ENCODE assay signal across 17 cellular contexts in genomic region chr4:90211174-90211573, GRCh38.
DNase-seq lines count a peak whose midpoint lies in the region; ATAC-seq, FAIRE-seq and TF ChIP-seq lines count a peak whose summit lies in the region.
"Had no signal": no experiment of that assay in that cellular context is flagged by ENCODE, and none has a peak within 500 bp of the region (broad histone marks: within the 10 kb centered on the region; RNA-seq: fewer than 3 reads in every experiment).

No MANE protein-coding gene starts in this region.

- H3K9me3 ChIP-seq in breast epithelium: peaks cover 0 to 3% of the 10 kb centered on the region in 2 donors
- H3K9me3 ChIP-seq in thyroid gland: no peaks in the 10 kb centered on the region
- H3K9me3 ChIP-seq: HAP-1 had no signal

- POLR2A ChIA-PET in MCF 10A (lab: Yijun Ruan, JAX): interaction anchor here (0.5 kb wide), 1 partner anchor 105 kb away, joined by 3 read pairs; no protein-coding TSS in a partner anchor

- H3K27me3 ChIP-seq in breast epithelium (no peaks in the 10 kb centered on the region), bronchial epithelial cell (ENCODE audit: control insufficient read depth, insufficient read depth, low read length) (no peaks in the 10 kb centered on the region), thyroid gland (no peaks in the 10 kb centered on the region)

- no peak overlapping the region for H3K27ac Mint-ChIP-seq in MCF 10A (ENCODE audit: low read depth, unreplicated experiment)

- CTCF ChIA-PET in MCF 10A (lab: Yijun Ruan, JAX): no interaction called here

- no peak for FAIRE-seq in bronchial epithelial cell (lab: Jason Lieb, UNC)
- no peak for FAIRE-seq in RCC 7860 (lab: Jason Lieb, UNC)
- FAIRE-seq: G401.6 had no signal

- H3K9me3 Mint-ChIP-seq in MCF 10A (ENCODE audit: unreplicated experiment): peaks cover 12% of the 10 kb centered on the region

- H3K4me1 Mint-ChIP-seq in MCF 10A (ENCODE audit: insufficient read depth, unreplicated experiment): no peaks in the 10 kb centered on the region

- no peaks in the 10 kb centered on the region for H3K36me3 ChIP-seq in breast epithelium
- H3K36me3 ChIP-seq in bronchial epithelial cell (ENCODE audit: control insufficient read depth, insufficient read depth, low read length): no peaks in the 10 kb centered on the region
- no peaks in the 10 kb centered on the region for H3K36me3 ChIP-seq in thyroid gland
- H3K36me3 ChIP-seq: HAP-1 had no signal

- H3K27ac ChIP-seq in breast epithelium (no peak overlapping the region), thyroid gland (no peak overlapping the region)
- H3K27ac ChIP-seq: 22Rv1, C4-2B, SK-N-MC had no signal

- H3K27me3 Mint-ChIP-seq in MCF 10A (ENCODE audit: insufficient read depth, unreplicated experiment): no peaks in the 10 kb centered on the region

- H3K4me3 ChIP-seq in breast epithelium (no peak overlapping the region), bronchial epithelial cell (ENCODE audit: low read depth, low read length) (no peak overlapping the region), thyroid gland (replicated peaks in 1 of 3) (no peak overlapping the region)
- H3K4me3 ChIP-seq: HAP-1, SK-N-MC had no signal

- TF ChIP-seq POLR2A in breast epithelium (IDR thresholded peaks at IDR 0.05): no peak
- TF ChIP-seq POLR2A in thyroid gland (IDR thresholded peaks at IDR 0.05): no peak

- no TSS peak for BruUV-seq in MCF 10A (replicated peaks; lab: Mats Ljungman, UMichigan)

- no peak overlapping the region for H3K4me3 Mint-ChIP-seq in MCF 10A (ENCODE audit: unreplicated experiment)

- 79 to 81% methylated on average over 1 of the region's 1 CpG for WGBS in thyroid gland, 2 donors

- peak; percentile 45 for ATAC-seq in HG03565 (IDR thresholded peaks at IDR 0.05; ENCODE audit: unreplicated experiment)
- ATAC-seq in HG03571 (IDR thresholded peaks at IDR 0.05; ENCODE audit: unreplicated experiment): no peak

- no peaks in the 10 kb centered on the region for H3K4me1 ChIP-seq in breast epithelium
- H3K4me1 ChIP-seq in thyroid gland: no peaks in the 10 kb centered on the region

- DNase-seq in MCF 10A (ENCODE audit: unreplicated experiment): peak; percentile 8
- no peak for DNase-seq in breast epithelium (ENCODE audit: low spot score in 2 of 2)
- peak; percentile 52 for DNase-seq in bronchial epithelial cell (ENCODE audit: low read depth)
- DNase-seq in NCI-H2107 treated with DMSO at 0.1 percent for 48 hours (lab: John Stamatoyannopoulos, UW; ENCODE audit: unreplicated experiment): no peak
- no peak for DNase-seq in thyroid gland
- no peak for DNase-seq in RCC 7860 (ENCODE audit: low spot score)
- DNase-seq: NCI-H1105; NCI-H2081; NK-92 treated with Interleukin-12 subunit alpha and Interleukin-12 subunit beta, amount 100 ng/mL, for 24 hours; SHP77 had no signal

- intact Hi-C loops in MCF 10A (cut with micrococcal nuclease) (no loop called here), breast epithelium (cut with DNase I; ENCODE audit: low total_unique reads) (no loop called here), thyroid gland (cut with DNase I) (no loop called here)

- H3K36me3 Mint-ChIP-seq in MCF 10A (ENCODE audit: insufficient read depth, unreplicated experiment): no peaks in the 10 kb centered on the region

- TF ChIP-seq CTCF in MCF 10A (IDR thresholded peaks at IDR 0.05; ENCODE audit: unreplicated experiment) (no peak), breast epithelium (IDR thresholded peaks at IDR 0.05) (no peak), bronchial epithelial cell (IDR thresholded peaks at IDR 0.05; ENCODE audit: insufficient read depth, low read length, severe bottlenecking) (no peak), thyroid gland (IDR thresholded peaks at IDR 0.05) (no peak)

Comparison
In these comparisons a context has a peak if more than half of its experiments do, and no peak if none do; other contexts are left out.
1. DNase-seq: peak in MCF 10A (single experiment) and bronchial epithelial cell (single experiment); none in breast epithelium (0 of 2), NCI-H2107 treated with DMSO at 0.1 percent for 48 hours (single experiment), thyroid gland (0 of 2) and RCC 7860 (single experiment).